24 cellular contexts compared by ENCODE assay signal in the genomic region with DNA sequence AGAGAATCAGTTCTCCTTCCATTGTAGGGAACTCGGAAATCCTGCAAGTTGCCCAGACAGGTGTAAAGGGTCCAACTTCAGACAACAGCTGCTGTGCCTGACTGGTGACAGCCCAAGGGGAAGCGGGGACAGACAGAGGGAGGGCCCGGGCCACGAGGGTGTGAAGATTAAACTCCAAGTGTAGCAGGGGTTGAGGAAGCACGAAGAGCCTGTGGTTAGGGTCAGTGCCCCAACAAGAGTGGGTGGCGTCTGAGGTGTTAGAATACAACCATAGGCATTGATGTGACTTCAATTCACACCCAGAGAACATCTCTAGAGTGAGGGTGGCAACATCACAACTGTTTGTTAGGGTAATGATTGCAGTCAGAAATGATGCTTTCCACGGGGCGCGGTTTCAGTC. TPM values are rescaled to one million over a fixed set of nuclear protein-coding genes. Genes with fewer than 3 reads are reported as not detected.
A peak's percentile ranks its signal among the peaks of the same experiment; 100 is the strongest.
DNase-seq lines count a peak whose midpoint lies in the region; ATAC-seq, FAIRE-seq and TF ChIP-seq lines count a peak whose summit lies in the region.
"Had no signal": no experiment of that assay in that cellular context is flagged by ENCODE, and none has a peak within 500 bp of the region (broad histone marks: within the 10 kb centered on the region; RNA-seq: fewer than 3 reads in every experiment).

No MANE protein-coding gene starts in this region.

- no peak overlapping the region for H3K56ac ChIP-seq in H1 (replicated peaks; ENCODE audit: insufficient read length, low read depth, low read length)

- CTCF ChIA-PET in H1 (lab: Charles Lee; ENCODE audit: partially characterized antibody): no interaction called here

- H3K9me3 ChIP-seq in H1 (ENCODE audit: insufficient read depth in 2 of 2, low read depth in 1 of 2, low read length in 1 of 2) (no peaks in the 10 kb centered on the region), tibial nerve (no peaks in the 10 kb centered on the region)
- H3K9me3 ChIP-seq: BLaER1, HAP-1 had no signal

- POLR2A ChIA-PET in H1 (lab: Charles Lee; ENCODE audit: partially characterized antibody): no interaction called here

- H3K27me3 Mint-ChIP-seq in nephron progenitor cell (ENCODE audit: low read depth, poor library complexity): peaks cover 10% of the 10 kb centered on the region

- H3K9me3 Mint-ChIP-seq in nephron progenitor cell: peaks cover 5% of the 10 kb centered on the region

- TF ChIP-seq POLR2A in H1 (IDR thresholded peaks at IDR 0.05; ENCODE audit: control extremely low read depth in 1 of 2, low read depth in 2 of 2, low read length in 2 of 2) (no peak), tibial nerve (IDR thresholded peaks at IDR 0.05) (no peak)

- H3K4me1 Mint-ChIP-seq in nephron progenitor cell: peaks cover 22% of the 10 kb centered on the region
- H3K4me1 Mint-ChIP-seq: CD4-positive, alpha-beta memory T cell had no signal

- H4K91ac ChIP-seq in H1 (replicated peaks; ENCODE audit: insufficient read length, low read length): no peak overlapping the region

- FAIRE-seq in bronchial epithelial cell (lab: Jason Lieb, UNC) (peak; percentile 23), H1 (lab: Jason Lieb, UNC) (no peak)
- FAIRE-seq: D721Med, GM12892, GM18507, RCC 7860 had no signal

- no peak overlapping the region for H3K14ac ChIP-seq in H1 (ENCODE audit: insufficient read length)

- peak overlapping the region; percentile 80 for H3K27ac Mint-ChIP-seq in nephron progenitor cell
- H3K27ac Mint-ChIP-seq: CD4-positive, alpha-beta memory T cell had no signal

- ATAC-seq in GM21367 (IDR thresholded peaks at IDR 0.05; ENCODE audit: unreplicated experiment): no peak
- ATAC-seq in HG03175 (IDR thresholded peaks at IDR 0.05; ENCODE audit: unreplicated experiment): no peak
- ATAC-seq: Right ventricle myocardium inferior had no signal

- no peak overlapping the region for H3K18ac ChIP-seq in H1 (ENCODE audit: extremely low read depth, low read length)

- no peak overlapping the region for H3K9ac ChIP-seq in H1 (replicated peaks in 1 of 4; ENCODE audit: extremely low read depth in 1 of 4, low read depth in 3 of 4, low read length in 3 of 4)
- H3K9ac ChIP-seq: BLaER1 had no signal

- H3K36me3 Mint-ChIP-seq in nephron progenitor cell (ENCODE audit: low read depth): no peaks in the 10 kb centered on the region
- H3K36me3 Mint-ChIP-seq: CD4-positive, alpha-beta memory T cell had no signal

- no peak overlapping the region for H2BK5ac ChIP-seq in H1 (ENCODE audit: low read depth, low read length)

- H2BK12ac ChIP-seq in H1 (ENCODE audit: low read depth, low read length): peak overlapping the region; percentile 5; the same call in 1 of the 2 replicates

- H3K79me2 ChIP-seq in H1 (ENCODE audit: control insufficient read depth in 1 of 2, insufficient read depth in 2 of 2, low read length in 2 of 2): no peaks in the 10 kb centered on the region

- 0 out of 2 replicates have a peak overlapping the region, but pooled peaks have one; percentile 64 for H2BK20ac ChIP-seq in H1 (ENCODE audit: low read length)

- H3K4ac ChIP-seq in H1 (replicated peaks; ENCODE audit: insufficient read length, low read depth, low read length): no peak overlapping the region

- H3K36me3 ChIP-seq in bronchial epithelial cell (ENCODE audit: control insufficient read depth, insufficient read depth, low read length): no peaks in the 10 kb centered on the region
- H3K36me3 ChIP-seq in H1 (ENCODE audit: control insufficient read depth in 2 of 4, insufficient read depth in 4 of 4, low read length in 3 of 4): no peaks in the 10 kb centered on the region
- H3K36me3 ChIP-seq in tibial nerve: peaks cover 0 to 40% (median 0%) of the 10 kb centered on the region in 3 donors
- H3K36me3 ChIP-seq: BLaER1, HAP-1 had no signal

- DNase-seq in bronchial epithelial cell (ENCODE audit: low read depth): no peak
- DNase-seq in H1 (ENCODE audit: low read depth in 1 of 2, low spot score in 2 of 2): no peak
- no peak for DNase-seq in nephron progenitor cell
- no peak for DNase-seq in tibial nerve (ENCODE audit: low spot score in 2 of 2)
- no peak for DNase-seq in OCI-M1 (lab: John Stamatoyannopoulos, UW)
- DNase-seq: CD4-positive, alpha-beta memory T cell; NCI-H1105; NCI-H1694; NCI-H2081 treated with DMSO at 0.1 percent for 48 hours; NCI-H510A; NCI-H748 treated with DMSO at 0.1 percent for 48 hours; NK-92 treated with Interleukin-12 subunit alpha and Interleukin-12 subunit beta, amount 100 ng/mL, for 24 hours had no signal

- peak overlapping the region; percentile 95; the same call in 1 of the 2 replicates for H2BK15ac ChIP-seq in H1 (ENCODE audit: low read length)

- TF ChIP-seq CTCF in bronchial epithelial cell (IDR thresholded peaks at IDR 0.05; ENCODE audit: insufficient read depth, low read length, severe bottlenecking) (no peak), H1 (IDR thresholded peaks at IDR 0.05; ENCODE audit: control extremely low read depth in 1 of 3, insufficient read depth in 1 of 3, low read depth in 1 of 3, low read length in 3 of 3) (no peak), nephron progenitor cell (IDR thresholded peaks at IDR 0.05) (no peak), tibial nerve (IDR thresholded peaks at IDR 0.05) (no peak)

- no peak overlapping the region; the same call in 1 of the 2 replicates for H4K8ac ChIP-seq in H1 (ENCODE audit: extremely low read depth, insufficient read depth, low read length)

- H3K23ac ChIP-seq in H1 (ENCODE audit: insufficient read length): no peak overlapping the region

- H3K4me2 ChIP-seq in H1 (ENCODE audit: insufficient read depth in 1 of 2, low read depth in 2 of 2, low read length in 2 of 2): no peak overlapping the region
- H3K4me2 ChIP-seq: BLaER1 had no signal

- H2AFZ ChIP-seq in H1 (ENCODE audit: low read length): no peak overlapping the region

- 95% methylated on average over 7 of the region's 9 CpGs; no CpG with 5 or more reads in 1 of the 2 experiments for WGBS in H1 (ENCODE audit: extremely low coverage in 1 of 2, insufficient coverage in 1 of 2, insufficient read length in 1 of 2, insufficient replicate concordance in 2 of 2, low coverage in 1 of 2, low lambda C conversion rate in 2 of 2, missing lambda C conversion rate in 1 of 2), 2 experiments
- WGBS in tibial nerve, 2 donors: 66 to 86% methylated on average over 9 of the region's 9 CpGs

- H2AK5ac ChIP-seq in H1 (ENCODE audit: low read depth, low read length): no peak overlapping the region

- H2BK120ac ChIP-seq in H1 (replicated peaks; ENCODE audit: low read depth, low read length): no peak overlapping the region

- H3K4me1 ChIP-seq in H1 (replicated peaks in 1 of 4; ENCODE audit: control insufficient read depth in 3 of 4, insufficient read depth in 4 of 4, low read length in 3 of 4) (peaks cover 9 to 22% (median 14%) of the 10 kb centered on the region in 4 experiments), tibial nerve (peaks cover 0 to 35% (median 18%) of the 10 kb centered on the region in 4 donors)
- H3K4me1 ChIP-seq: HAP-1 had no signal

- H3K27ac ChIP-seq in H1 (ENCODE audit: low read depth, low read length) (no peak overlapping the region), tibial nerve (peak overlapping the region in 3 of 4 donors; percentile 86 to 93 (median 89))
- H3K27ac ChIP-seq: BLaER1 had no signal

- TF ChIP-seq EP300 in H1 (IDR thresholded peaks at IDR 0.05; ENCODE audit: borderline replicate concordance in 1 of 2, low read depth in 2 of 2, low read length in 2 of 2): no peak
- no peak for TF ChIP-seq EP300 in tibial nerve (IDR thresholded peaks at IDR 0.05)

- H3K23me2 ChIP-seq in H1 (ENCODE audit: low read depth, low read length): peaks cover 8% of the 10 kb centered on the region; the same call in 1 of the 2 replicates

- peaks cover 0 to 1% of the 10 kb centered on the region in 2 experiments for H4K20me1 ChIP-seq in H1 (replicated peaks in 1 of 2; ENCODE audit: control insufficient read depth in 1 of 2, insufficient read depth in 2 of 2, low read length in 2 of 2)
- H4K20me1 ChIP-seq: BLaER1 had no signal

- no peak overlapping the region for H3K4me3 ChIP-seq in bronchial epithelial cell (ENCODE audit: low read depth, low read length)
- no peak overlapping the region for H3K4me3 ChIP-seq in H1 (ENCODE audit: extremely low read depth in 1 of 4, insufficient read depth in 2 of 4, low read depth in 3 of 4, low read length in 4 of 4)
- no peak overlapping the region for H3K4me3 ChIP-seq in tibial nerve
- H3K4me3 ChIP-seq: BLaER1, HAP-1 had no signal

- H4K5ac ChIP-seq in H1 (ENCODE audit: insufficient read length, low read depth, low read length): no peak overlapping the region

- no peaks in the 10 kb centered on the region for H3K79me1 ChIP-seq in H1 (ENCODE audit: low read depth, low read length)

- no peaks in the 10 kb centered on the region for H3K27me3 ChIP-seq in bronchial epithelial cell (ENCODE audit: control insufficient read depth, insufficient read depth, low read length)
- H3K27me3 ChIP-seq in H1 (replicated peaks in 1 of 4; ENCODE audit: control insufficient read depth in 3 of 4, extremely low read depth in 1 of 4, insufficient read depth in 3 of 4, low read length in 3 of 4): no peaks in the 10 kb centered on the region; a peak in 2 of 7 replicates
- no peaks in the 10 kb centered on the region for H3K27me3 ChIP-seq in tibial nerve
- H3K27me3 ChIP-seq: BLaER1 had no signal

- no peak for TF ChIP-seq RAD21 in H1 (IDR thresholded peaks at IDR 0.05 in 1 of 2, conservative IDR thresholded peaks at IDR 0.05 in 1 of 2; ENCODE audit: low read depth in 2 of 2, low read length in 2 of 2)

- H3K4me3 Mint-ChIP-seq in nephron progenitor cell: no peak overlapping the region
- H3K4me3 Mint-ChIP-seq: CD4-positive, alpha-beta memory T cell had no signal

RNA-seq across cellular contexts. Expression of a gene that starts 39.1 kb away (rescaled TPM):
- total RNA-seq in bronchial epithelial cell: not detected in 2 replicates
- not detected in 2 replicates for total RNA-seq in H1 (2021; fragmentation: NEBNext Ultra II Directional; extraction: Animal tissue kit (Norgen Biotek cat#: 25700))
- 0.03 TPM in 1 of 2 replicates, not detected in the other for polyA plus RNA-seq in H1 (2011; rRNA removed)
- polyA plus RNA-seq in H1 (2011; cell fraction: cytosol; rRNA removed): 0.01 TPM
- polyA plus RNA-seq in H1 (2011; cell fraction: nucleus; rRNA removed): 0.04 TPM
- not detected in 4 replicates for polyA plus RNA-seq in H1 (2012, experiment 1 of 2)
- not detected for polyA plus RNA-seq in H1 (2012, experiment 2 of 2)
- polyA plus RNA-seq in H1 (2013, experiment 1 of 2): 0.08 TPM
- 0.04 TPM for polyA plus RNA-seq in H1 (2013, experiment 2 of 2)
- not detected in 2 replicates for polyA minus RNA-seq in H1 (2011; rRNA and poly(A)+ RNA removed)
- polyA minus RNA-seq in H1 (2011; cell fraction: cytosol; rRNA and poly(A)+ RNA removed): not detected
- not detected for polyA minus RNA-seq in H1 (2011; cell fraction: nucleus; rRNA and poly(A)+ RNA removed)
- 10 to 100 TPM in 3 of 4 donors, 1 to 10 TPM in 1; 7.8 to 19.2 (median 15.4) TPM for total RNA-seq in tibial nerve
- total RNA-seq: A673; CD4-positive, alpha-beta memory T cell had no signal
- polyA plus RNA-seq: CD4-positive, alpha-beta memory T cell had no signal

RNA-seq across cellular contexts. Expression of a gene that starts 42.7 kb away (rescaled TPM):
- total RNA-seq in bronchial epithelial cell (0.79 and 1.2 TPM in 2 replicates), tibial nerve (10 to 100 TPM in 1 of 4 donors, 1 to 10 TPM in 3; 4.2 to 21.4 (median 9.7) TPM)
- 0.40 and 0.56 TPM in 2 replicates for total RNA-seq in H1 (2021; fragmentation: NEBNext Ultra II Directional; extraction: Animal tissue kit (Norgen Biotek cat#: 25700))
- 1.0 and 1.1 TPM in 2 replicates for polyA plus RNA-seq in H1 (2011; rRNA removed)
- 1.6 TPM for polyA plus RNA-seq in H1 (2011; cell fraction: cytosol; rRNA removed)
- 3.0 TPM for polyA plus RNA-seq in H1 (2011; cell fraction: nucleus; rRNA removed)
- 0.55 to 0.91 TPM (median 0.73 TPM) in 4 replicates for polyA plus RNA-seq in H1 (2012, experiment 1 of 2)
- polyA plus RNA-seq in H1 (2012, experiment 2 of 2): 0.12 TPM
- 0.36 TPM for polyA plus RNA-seq in H1 (2013, experiment 1 of 2)
- polyA plus RNA-seq in H1 (2013, experiment 2 of 2): 0.28 TPM
- polyA minus RNA-seq in H1 (2011; rRNA and poly(A)+ RNA removed): 1.9 and 5.2 TPM in 2 replicates
- polyA minus RNA-seq in H1 (2011; cell fraction: cytosol; rRNA and poly(A)+ RNA removed): 1.3 TPM
- polyA minus RNA-seq in H1 (2011; cell fraction: nucleus; rRNA and poly(A)+ RNA removed): 1.9 TPM
- polyA plus RNA-seq: CD4-positive, alpha-beta memory T cell had no signal

RNA-seq across cellular contexts. Expression of a gene that starts 43.3 kb away (rescaled TPM):
- not detected in 2 replicates for total RNA-seq in bronchial epithelial cell
- total RNA-seq in H1 (2021; fragmentation: NEBNext Ultra II Directional; extraction: Animal tissue kit (Norgen Biotek cat#: 25700)): not detected in 2 replicates
- 0.06 TPM in 1 of 2 replicates, not detected in the other for polyA plus RNA-seq in H1 (2011; rRNA removed)
- not detected for polyA plus RNA-seq in H1 (2011; cell fraction: cytosol; rRNA removed)
- not detected for polyA plus RNA-seq in H1 (2011; cell fraction: nucleus; rRNA removed)
- not detected in 4 replicates for polyA plus RNA-seq in H1 (2012, experiment 1 of 2)
- polyA plus RNA-seq in H1 (2012, experiment 2 of 2): not detected
- polyA plus RNA-seq in H1 (2013, experiment 1 of 2): 0.04 TPM
- polyA plus RNA-seq in H1 (2013, experiment 2 of 2): 0.07 TPM
- polyA minus RNA-seq in H1 (2011; rRNA and poly(A)+ RNA removed): not detected in 2 replicates
- polyA minus RNA-seq in H1 (2011; cell fraction: cytosol; rRNA and poly(A)+ RNA removed): not detected
- polyA minus RNA-seq in H1 (2011; cell fraction: nucleus; rRNA and poly(A)+ RNA removed): not detected
- total RNA-seq in tibial nerve: 1 to 10 TPM in 2 of 4 donors, under 1 TPM in 2; 0.39 to 2.7 (median 1.2) TPM
- total RNA-seq: A673; CD4-positive, alpha-beta memory T cell; LHCN-M2; SK-MEL-5 had no signal
